Comparison of ENCODE assay signal across 10 cellular contexts in genomic region chr10:47740868-47741267, GRCh38. TPM values are rescaled to one million over a fixed set of nuclear protein-coding genes. Genes with fewer than 3 reads are reported as not detected.
A peak's percentile ranks its signal among the peaks of the same experiment; 100 is the strongest.
DNase-seq lines count a peak whose midpoint lies in the region; ATAC-seq lines count a peak whose summit lies in the region.
"Not testable (repeated sequence)": the region's sequence is repeated elsewhere in the genome, so short reads cannot be mapped to it uniquely, and the experiment has no call there.
"Had no signal": no experiment of that assay in that cellular context is flagged by ENCODE, and none has a peak within 500 bp of the region (broad histone marks: within the 10 kb centered on the region; RNA-seq: fewer than 3 reads in every experiment).

No MANE protein-coding gene starts in this region.

- ATAC-seq in GM18502 (IDR thresholded peaks at IDR 0.05; ENCODE audit: poor library complexity, unreplicated experiment) (peak; percentile 74), GM19025 (IDR thresholded peaks at IDR 0.05; ENCODE audit: low read depth, unreplicated experiment) (peak; percentile 61), GM21528 (IDR thresholded peaks at IDR 0.05; ENCODE audit: low FRiP score, unreplicated experiment) (peak; percentile 61), HG02759 (IDR thresholded peaks at IDR 0.05; ENCODE audit: unreplicated experiment) (peak; percentile 45), HG03135 (IDR thresholded peaks at IDR 0.05; ENCODE audit: unreplicated experiment) (peak; percentile 72), HG03571 (IDR thresholded peaks at IDR 0.05; ENCODE audit: unreplicated experiment) (peak; percentile 55), naive B cell (ENCODE audit: low read depth in 2 of 2) (peak; percentile 44 to 49)
- ATAC-seq in activated T-helper 17 cell treated with anti-CD3 and anti-CD28 coated beads, Interleukin-2, amount 50 U/mL, for 72 hours (replicated peaks) = peak; percentile 82

- H3K4me3 Mint-ChIP-seq in activated T-helper 17 cell treated with anti-CD3 and anti-CD28 coated beads, Interleukin-2, amount 50 U/mL, for 72 hours; naive B cell: not testable (repeated sequence)

- H3K9me3 Mint-ChIP-seq in activated T-helper 17 cell treated with anti-CD3 and anti-CD28 coated beads, Interleukin-2, amount 50 U/mL, for 72 hours; naive B cell: not testable (repeated sequence)

- not testable (repeated sequence) for H3K27ac Mint-ChIP-seq in activated T-helper 17 cell treated with anti-CD3 and anti-CD28 coated beads, Interleukin-2, amount 50 U/mL, for 72 hours; naive B cell

- H3K36me3 Mint-ChIP-seq in activated T-helper 17 cell treated with anti-CD3 and anti-CD28 coated beads, Interleukin-2, amount 50 U/mL, for 72 hours (ENCODE audit: low read depth); naive B cell: not testable (repeated sequence)

- not testable (repeated sequence) for H3K4me1 Mint-ChIP-seq in activated T-helper 17 cell treated with anti-CD3 and anti-CD28 coated beads, Interleukin-2, amount 50 U/mL, for 72 hours; naive B cell

- DNase-seq in naive B cell = not testable (repeated sequence)

- H3K27me3 Mint-ChIP-seq in activated T-helper 17 cell treated with anti-CD3 and anti-CD28 coated beads, Interleukin-2, amount 50 U/mL, for 72 hours; naive B cell: not testable (repeated sequence)

RNA-seq across cellular contexts. Expression of gene SYT15B, which starts 22.5 kb away (rescaled TPM):
- total RNA-seq in activated T-helper 17 cell treated with anti-CD3 and anti-CD28 coated beads, Interleukin-2, amount 50 U/mL, for 72 hours = under 1 TPM; 0.11 to 0.37 TPM
- not detected for polyA plus RNA-seq in naive B cell (ENCODE audit: low read depth in 6 of 6)
- total RNA-seq: B cell, PC-3 had no signal
